In genomic region chr4:184080674-184081073, GRCh38 we compare ENCODE assay signal across 1 cellular context.
TF ChIP-seq lines count a peak whose summit lies in the region.

No MANE protein-coding gene starts in this region.

TF ChIP-seq in HepG2, 621 proteins besides CTCF, POLR2A, EP300 and RAD21 (continued from another document):
- peak; percentile 39; the same call in 1 of the 2 replicates for TF ChIP-seq ZNF556 (CRISPR knock-in tag; IDR thresholded peaks at IDR 0.05; ENCODE audit: borderline replicate concordance)
- TF ChIP-seq ZNF609 (CRISPR knock-in tag; IDR thresholded peaks at IDR 0.05; ENCODE audit: borderline replicate concordance), result peak; percentile 64; the same call in 1 of the 2 replicates
- 0 out of 2 replicates have a peak, but pooled peaks have one; percentile 9 for TF ChIP-seq TFDP2 (CRISPR knock-in tag; IDR thresholded peaks at IDR 0.05)
- TF ChIP-seq ZNF629 (CRISPR knock-in tag; conservative IDR thresholded peaks at IDR 0.05), result no peak
- peak; percentile 87 for TF ChIP-seq ZNF317 (CRISPR knock-in tag; IDR thresholded peaks at IDR 0.05)
- TF ChIP-seq ZFP37 (CRISPR knock-in tag; IDR thresholded peaks at IDR 0.05; ENCODE audit: borderline replicate concordance), result no peak
- TF ChIP-seq NFKB2 (CRISPR knock-in tag; IDR thresholded peaks at IDR 0.05; ENCODE audit: borderline replicate concordance), result peak; percentile 38; the same call in 1 of the 2 replicates
- TF ChIP-seq JUNB (CRISPR knock-in tag; IDR thresholded peaks at IDR 0.05; ENCODE audit: borderline replicate concordance), result no peak
- TF ChIP-seq ZSCAN25 (CRISPR knock-in tag; IDR thresholded peaks at IDR 0.05), result no peak
- TF ChIP-seq ZFP82 (CRISPR knock-in tag; IDR thresholded peaks at IDR 0.05; ENCODE audit: borderline replicate concordance), result no peak
- 0 out of 2 replicates have a peak, but pooled peaks have one; percentile 27 for TF ChIP-seq ZBTB38 (CRISPR knock-in tag; IDR thresholded peaks at IDR 0.05)
- no peak for TF ChIP-seq ZNF775 (CRISPR knock-in tag; IDR thresholded peaks at IDR 0.05; ENCODE audit: borderline replicate concordance)
- no peak for TF ChIP-seq ZBTB37 (CRISPR knock-in tag; IDR thresholded peaks at IDR 0.05)
- no peak for TF ChIP-seq ZNF678 (CRISPR knock-in tag; IDR thresholded peaks at IDR 0.05)
- no peak for TF ChIP-seq ZNF563 (CRISPR knock-in tag; IDR thresholded peaks at IDR 0.05)
- TF ChIP-seq SAP130 (CRISPR knock-in tag; IDR thresholded peaks at IDR 0.05; ENCODE audit: low read depth), result 0 out of 2 replicates have a peak, but pooled peaks have one; percentile 12
- no peak for TF ChIP-seq ZNF276 (CRISPR knock-in tag; IDR thresholded peaks at IDR 0.05; ENCODE audit: low read depth)
- TF ChIP-seq HINFP (CRISPR knock-in tag; IDR thresholded peaks at IDR 0.05; ENCODE audit: low read depth), result no peak
- TF ChIP-seq FOXJ3 (CRISPR knock-in tag; IDR thresholded peaks at IDR 0.05; ENCODE audit: borderline replicate concordance), result no peak
- TF ChIP-seq ZNF883 (CRISPR knock-in tag; IDR thresholded peaks at IDR 0.05; ENCODE audit: not compliant biosample characterization), result no peak
- TF ChIP-seq ZNF83 (CRISPR knock-in tag; IDR thresholded peaks at IDR 0.05; ENCODE audit: borderline replicate concordance), result no peak
- TF ChIP-seq TIGD3 (CRISPR knock-in tag; IDR thresholded peaks at IDR 0.05; ENCODE audit: borderline replicate concordance), result no peak
- TF ChIP-seq IKZF5 (CRISPR knock-in tag; IDR thresholded peaks at IDR 0.05), result no peak
- TF ChIP-seq ZNF180 (CRISPR knock-in tag; IDR thresholded peaks at IDR 0.05; ENCODE audit: borderline replicate concordance, low read depth), result no peak
- peak; percentile 25; the same call in 1 of the 2 replicates for TF ChIP-seq PHF21A (CRISPR knock-in tag; IDR thresholded peaks at IDR 0.05)
- TF ChIP-seq KAT2B (IDR thresholded peaks at IDR 0.05; ENCODE audit: borderline replicate concordance, low read depth, low read length), result no peak
- no peak; the same call in 1 of the 2 replicates for TF ChIP-seq IRF2 (CRISPR knock-in tag; IDR thresholded peaks at IDR 0.05)
- no peak for TF ChIP-seq KLF13 (CRISPR knock-in tag; IDR thresholded peaks at IDR 0.05)
- TF ChIP-seq ZIK1 (CRISPR knock-in tag; IDR thresholded peaks at IDR 0.05; ENCODE audit: borderline replicate concordance, low read depth), result no peak
- no peak for TF ChIP-seq USF2 (IDR thresholded peaks at IDR 0.05; ENCODE audit: low read depth, low read length)
- no peak for TF ChIP-seq USF2 (CRISPR knock-in tag; IDR thresholded peaks at IDR 0.05; ENCODE audit: borderline replicate concordance)
- TF ChIP-seq SRSF1 (optimal IDR thresholded peaks at IDR 0.05; ENCODE audit: low read depth, low read length), result no peak
- TF ChIP-seq ZNF605 (CRISPR knock-in tag; IDR thresholded peaks at IDR 0.05), result no peak
- TF ChIP-seq ZKSCAN8 (CRISPR knock-in tag; IDR thresholded peaks at IDR 0.05; ENCODE audit: borderline replicate concordance), result no peak
- no peak for TF ChIP-seq DZIP1 (CRISPR knock-in tag; IDR thresholded peaks at IDR 0.05)
